In genomic region chr21:31559368-31560119, GRCh38 we compare ENCODE assay signal across 8 cellular contexts.
DNase-seq lines count a peak whose midpoint lies in the region; ATAC-seq and TF ChIP-seq lines count a peak whose summit lies in the region.

No MANE protein-coding gene starts in this region.

- peak overlapping the region; percentile 20; the same call in 1 of the 2 replicates for H3K4me3 ChIP-seq in AG10803 (ENCODE audit: low read length)
- H3K4me3 ChIP-seq in epithelial cell of proximal tubule (ENCODE audit: low read depth, low read length) = peak overlapping the region; percentile 59
- H3K4me3 ChIP-seq in muscle layer of duodenum (ENCODE audit: low read depth in 1 of 2, low read length in 2 of 2) = peak overlapping the region; percentile 62 to 92

- no peak overlapping the region for H3K27ac ChIP-seq in muscle layer of duodenum (ENCODE audit: low read length)

- DNase-seq in AG10803 (ENCODE audit: low read depth) (peak; percentile 55), GM19240 (ENCODE audit: insufficient read length, low spot score) (peak; percentile 41), NCI-H82 (lab: John Stamatoyannopoulos, UW) (peak; percentile 100), activated T-cell treated with anti-CD3 and anti-CD28 coated beads for 48 hours (ENCODE audit: low read depth) (peak; percentile 93), epithelial cell of proximal tubule (ENCODE audit: low read depth) (peak; percentile 48)
- DNase-seq in stimulated activated CD8-positive, alpha-beta memory T cell treated with anti-CD3 and anti-CD28 coated beads, Interleukin-4, amount 100 ng/mL, for 48 hours = peak; percentile 98

- peak; percentile 62 for ATAC-seq in HG03442 (IDR thresholded peaks at IDR 0.05; ENCODE audit: unreplicated experiment)

- no peaks in the 10 kb centered on the region for H3K36me3 ChIP-seq in muscle layer of duodenum (ENCODE audit: control insufficient read depth in 1 of 2, insufficient read depth in 2 of 2, low read length in 2 of 2)

- H3K9me3 ChIP-seq in muscle layer of duodenum (ENCODE audit: control insufficient read depth in 1 of 2, low read length in 2 of 2) = no peaks in the 10 kb centered on the region

- TF ChIP-seq CTCF in AG10803 (conservative IDR thresholded peaks at IDR 0.05; ENCODE audit: low read length) (no peak), epithelial cell of proximal tubule (conservative IDR thresholded peaks at IDR 0.05; ENCODE audit: low read depth, low read length) (no peak)

- H3K4me1 ChIP-seq in muscle layer of duodenum (ENCODE audit: control insufficient read depth in 1 of 2, insufficient read depth in 2 of 2, low read length in 2 of 2) = peaks cover 0 to 18% of the 10 kb centered on the region in 2 donors

- H3K27me3 ChIP-seq in muscle layer of duodenum (ENCODE audit: low read depth, low read length) = peaks cover 15% of the 10 kb centered on the region

Comparison
In these comparisons a context has a peak if more than half of its experiments do, and no peak if none do; other contexts are left out.
1. DNase-seq: peak in every context shown above with its lines; median percentile 100 in NCI-H82; 98 in stimulated activated CD8-positive, alpha-beta memory T cell treated with anti-CD3 and anti-CD28 coated beads, Interleukin-4, amount 100 ng/mL, for 48 hours; 93 in activated T-cell treated with anti-CD3 and anti-CD28 coated beads for 48 hours; 55 in AG10803; 48 in epithelial cell of proximal tubule; 41 in GM19240.
2. H3K4me3 ChIP-seq: peak in every context shown above with its lines; median percentile 77 in muscle layer of duodenum; 59 in epithelial cell of proximal tubule; 20 in AG10803.